ENCODE assay signal across 20 cellular contexts in genomic region chr6:145031001-145031400, GRCh38.
DNase-seq lines count a peak whose midpoint lies in the region; FAIRE-seq and TF ChIP-seq lines count a peak whose summit lies in the region.
"Had no signal": no experiment of that assay in that cellular context is flagged by ENCODE, and none has a peak within 500 bp of the region (broad histone marks: within the 10 kb centered on the region; RNA-seq: fewer than 3 reads in every experiment).

No MANE protein-coding gene starts in this region.

- TF ChIP-seq CTCF in endothelial cell of umbilical vein (IDR thresholded peaks at IDR 0.05; ENCODE audit: extremely low read depth in 1 of 2, insufficient read depth in 1 of 2, low read depth in 1 of 2, low read length in 2 of 2) (no peak), osteoblast (IDR thresholded peaks at IDR 0.05; ENCODE audit: extremely low read depth, low read depth, low read length) (no peak)

- no peak overlapping the region for H4K8ac ChIP-seq in mesenchymal stem cell (ENCODE audit: low read length)

- DNase-seq in AG20443 (ENCODE audit: low spot score), result peak; percentile 31
- peak; percentile 8 for DNase-seq in HT1080 (ENCODE audit: low read depth)
- peak; percentile 29 for DNase-seq in endothelial cell of umbilical vein (ENCODE audit: low read depth, low spot score)
- DNase-seq in osteoblast (ENCODE audit: insufficient read length, low spot score, missing footprints), result no peak
- no peak for DNase-seq in DMS153 treated with DMSO at 0.1 percent for 48 hours (lab: John Stamatoyannopoulos, UW; ENCODE audit: unreplicated experiment)
- no peak for DNase-seq in mesenchymal stem cell
- DNase-seq in activated naive CD4-positive, alpha-beta T cell treated with Interleukin-2 at 50 U/mL for 16 hours, result no peak
- no peak for DNase-seq in C1 segment of cervical spinal cord (lab: John Stamatoyannopoulos, UW)
- DNase-seq: CD8-positive, alpha-beta memory T cell; DMS 273 treated with DMSO at 0.1 percent for 48 hours; DMS79 treated with DMSO at 0.1 percent for 48 hours; KBM-7; NCI-H2029; NCI-H446; NCI-H524 treated with DMSO at 0.1 percent for 48 hours; NCI-H774; PC-3; Right ventricle myocardium superior; RPMI8226 had no signal

- dilution Hi-C loops in endothelial cell of umbilical vein (cut with MboI; ENCODE audit: extremely low pct_ligation_motif_present, low sequenced_read_pairs), result no loop called here

- H3K36me3 ChIP-seq in endothelial cell of umbilical vein (ENCODE audit: control insufficient read depth in 2 of 2, extremely low read depth in 1 of 2, insufficient read depth in 2 of 2, low read length in 2 of 2) (no peaks in the 10 kb centered on the region), osteoblast (ENCODE audit: insufficient read depth, low read length) (no peaks in the 10 kb centered on the region), mesenchymal stem cell (ENCODE audit: control insufficient read depth in 1 of 2, insufficient read depth in 2 of 2, low read depth in 1 of 2, low read length in 2 of 2) (no peaks in the 10 kb centered on the region)
- H3K36me3 ChIP-seq: SJSA1 had no signal

- H3K79me1 ChIP-seq in mesenchymal stem cell (replicated peaks; ENCODE audit: low read length, poor library complexity, severe bottlenecking), result no peaks in the 10 kb centered on the region

- H2AK5ac ChIP-seq in mesenchymal stem cell (ENCODE audit: low read length, severe bottlenecking), result no peak overlapping the region

- no peak overlapping the region for H3K4ac ChIP-seq in mesenchymal stem cell (ENCODE audit: low read depth in 1 of 2, low read length in 2 of 2)

- no peaks in the 10 kb centered on the region for H4K20me1 ChIP-seq in endothelial cell of umbilical vein (replicated peaks; ENCODE audit: control insufficient read depth, extremely low read depth, insufficient read depth, low read length)
- H4K20me1 ChIP-seq in osteoblast (ENCODE audit: insufficient read depth, low read length), result no peaks in the 10 kb centered on the region

- H3K18ac ChIP-seq in mesenchymal stem cell (ENCODE audit: low read depth in 1 of 2, low read length in 2 of 2), result no peak overlapping the region

- H3K27ac ChIP-seq in endothelial cell of umbilical vein (ENCODE audit: insufficient read depth, low read depth, low read length), result no peak overlapping the region
- H3K27ac ChIP-seq in osteoblast (ENCODE audit: low read depth, low read length), result no peak overlapping the region
- no peak overlapping the region for H3K27ac ChIP-seq in mesenchymal stem cell (ENCODE audit: low read length, poor library complexity, severe bottlenecking)
- H3K27ac ChIP-seq: SJSA1 had no signal

- no peaks in the 10 kb centered on the region for H3K79me2 ChIP-seq in endothelial cell of umbilical vein (ENCODE audit: control insufficient read depth, insufficient read depth, low read length)
- no peaks in the 10 kb centered on the region for H3K79me2 ChIP-seq in osteoblast (ENCODE audit: insufficient read depth, low read length)

- WGBS in mesenchymal stem cell, result 83% methylated on average over 1 of the region's 2 CpGs

- no peak overlapping the region for H2BK5ac ChIP-seq in mesenchymal stem cell (ENCODE audit: low read depth, low read length, poor library complexity, severe bottlenecking)

- BruUV-seq in endothelial cell of umbilical vein (replicated peaks; lab: Mats Ljungman, UMichigan), result no TSS peak

- no peak overlapping the region for H3K23ac ChIP-seq in mesenchymal stem cell (ENCODE audit: low read length in 2 of 2)

- H2AFZ ChIP-seq in endothelial cell of umbilical vein (ENCODE audit: low read depth, low read length) (no peak overlapping the region), osteoblast (ENCODE audit: low read length) (peak overlapping the region; percentile 18), mesenchymal stem cell (ENCODE audit: low read depth, low read length) (no peak overlapping the region)

- FAIRE-seq in endothelial cell of umbilical vein (lab: Jason Lieb, UNC), result peak; percentile 4

- no peak for TF ChIP-seq POLR2A in endothelial cell of umbilical vein (IDR thresholded peaks at IDR 0.05; ENCODE audit: low read depth, low read length)

- H3K27me3 ChIP-seq in endothelial cell of umbilical vein (ENCODE audit: control insufficient read depth in 2 of 2, insufficient read depth in 2 of 2, low read length in 2 of 2) (no peaks in the 10 kb centered on the region), osteoblast (ENCODE audit: insufficient read depth, low read length) (no peaks in the 10 kb centered on the region), mesenchymal stem cell (ENCODE audit: control insufficient read depth in 1 of 2, insufficient read depth in 1 of 2, low read length in 2 of 2) (no peaks in the 10 kb centered on the region)
- H3K27me3 ChIP-seq: SJSA1 had no signal

- H3K9me3 ChIP-seq in endothelial cell of umbilical vein (replicated peaks; ENCODE audit: control insufficient read depth, insufficient read depth, low read length), result no peaks in the 10 kb centered on the region
- H3K9me3 ChIP-seq in osteoblast (ENCODE audit: low read depth, low read length), result no peaks in the 10 kb centered on the region
- H3K9me3 ChIP-seq in mesenchymal stem cell (ENCODE audit: control insufficient read depth, low read length), result no peaks in the 10 kb centered on the region
- H3K9me3 ChIP-seq: SJSA1 had no signal

- H3K9ac ChIP-seq in endothelial cell of umbilical vein (replicated peaks; ENCODE audit: extremely low read depth, insufficient read depth, low read length) (no peak overlapping the region), mesenchymal stem cell (ENCODE audit: low read length) (no peak overlapping the region)

- no peak overlapping the region for H4K91ac ChIP-seq in mesenchymal stem cell (ENCODE audit: low read length)

- no peak overlapping the region for H2BK120ac ChIP-seq in mesenchymal stem cell (ENCODE audit: low read depth, low read length)

- H2BK12ac ChIP-seq in mesenchymal stem cell (ENCODE audit: low read length in 2 of 2), result no peak overlapping the region

- H3K4me1 ChIP-seq in endothelial cell of umbilical vein (ENCODE audit: control insufficient read depth, extremely low read depth, insufficient read depth, low read length) (peaks cover 6% of the 10 kb centered on the region), osteoblast (ENCODE audit: insufficient read depth, low read length) (peaks cover 3% of the 10 kb centered on the region), mesenchymal stem cell (ENCODE audit: control insufficient read depth, insufficient read depth, low read depth, low read length) (no peaks in the 10 kb centered on the region)

- intact Hi-C loops in endothelial cell of umbilical vein (cut with micrococcal nuclease), result no loop called here

- POLR2A ChIA-PET in endothelial cell of umbilical vein (lab: Charles Lee), result interaction anchor here (0.7 kb wide), 1 partner anchor 78 kb away, joined by 3 read pairs; no protein-coding TSS in a partner anchor

- H3K9me1 ChIP-seq in endothelial cell of umbilical vein (replicated peaks; ENCODE audit: control insufficient read depth, extremely low read depth, insufficient read depth, low read length), result no peaks in the 10 kb centered on the region

- no peak overlapping the region for H3K4me2 ChIP-seq in endothelial cell of umbilical vein (ENCODE audit: insufficient read depth, low read length)
- H3K4me2 ChIP-seq in osteoblast (ENCODE audit: insufficient read depth, low read length), result no peak overlapping the region
- no peak overlapping the region for H3K4me2 ChIP-seq in mesenchymal stem cell (ENCODE audit: low read length, poor library complexity, severe bottlenecking)

- no peak overlapping the region for H2BK15ac ChIP-seq in mesenchymal stem cell (ENCODE audit: low read depth, poor library complexity, severe bottlenecking)

- H3K14ac ChIP-seq in mesenchymal stem cell (ENCODE audit: low read length in 2 of 2), result no peak overlapping the region

- CTCF ChIA-PET in endothelial cell of umbilical vein (lab: Charles Lee), result interaction anchor here (1.2 to 1.5 kb wide), 3 partner anchors 12 to 445 kb away, joined by 3 to 6 read pairs (median 5); no protein-coding TSS in a partner anchor

- H3K4me3 ChIP-seq in endothelial cell of umbilical vein (replicated peaks in 1 of 3; ENCODE audit: insufficient read depth in 1 of 3, low read depth in 1 of 3, low read length in 3 of 3) (no peak overlapping the region), osteoblast (ENCODE audit: insufficient read depth, low read length) (no peak overlapping the region), mesenchymal stem cell (ENCODE audit: insufficient read depth in 1 of 2, low read depth in 1 of 2, low read length in 2 of 2) (no peak overlapping the region)
- H3K4me3 ChIP-seq: SJSA1 had no signal

TF ChIP-seq in endothelial cell of umbilical vein, 7 proteins besides CTCF, POLR2A, EP300 and RAD21:
- TF ChIP-seq MAX (IDR thresholded peaks at IDR 0.05; ENCODE audit: insufficient read depth, insufficient read length) (no peak), JUN (IDR thresholded peaks at IDR 0.05; ENCODE audit: borderline replicate concordance, insufficient read depth, insufficient read length, low read depth) (peak; percentile 42), FOS (IDR thresholded peaks at IDR 0.05; ENCODE audit: borderline replicate concordance, insufficient read depth, low read length) (peak; percentile 56)

Comparison
In these comparisons a context has a peak if more than half of its experiments do, and no peak if none do; other contexts are left out.
1. DNase-seq: peak in AG20443 (single experiment), HT1080 (single experiment) and endothelial cell of umbilical vein (single experiment); none in osteoblast (single experiment), DMS153 treated with DMSO at 0.1 percent for 48 hours (single experiment), mesenchymal stem cell (single experiment), activated naive CD4-positive, alpha-beta T cell treated with Interleukin-2 at 50 U/mL for 16 hours (single experiment) and C1 segment of cervical spinal cord (0 of 14).